Comparison of ENCODE assay signal across 26 cellular contexts in genomic region chr7:135367114-135367513, GRCh38.
"Had no signal": no experiment of that assay in that cellular context is flagged by ENCODE, and none has a peak within 500 bp of the region (broad histone marks: within the 10 kb centered on the region; RNA-seq: fewer than 3 reads in every experiment).

No MANE protein-coding gene starts in this region.

- H3K4me1 ChIP-seq: neural progenitor cell, prostate gland, sigmoid colon, upper lobe of left lung had no signal

- H3K27ac ChIP-seq: dorsolateral prefrontal cortex, gastrocnemius medialis, neural progenitor cell, prostate gland, sigmoid colon, spleen, thoracic aorta, tibial nerve, upper lobe of left lung had no signal

- H3K27ac Mint-ChIP-seq: memory B cell; natural killer cell treated with Interleukin-12 subunit alpha and Interleukin-12 subunit beta and Interleukin-15 and Interleukin-18, amount 100 ng/mL, for 72 hours; neural progenitor cell; stimulated activated naive B cell treated with anti-CD40 and anti-IgM and Interleukin-4, amounts not matched to agents 10 μg/mL and 1 μg/mL and 100 μg/mL, for 72 hours; stimulated activated naive CD8-positive, alpha-beta T cell treated with anti-CD3 and anti-CD28 coated beads, Interleukin-15, Interleukin-2, amounts not matched to agents 100 ng/mL and 50 ng/mL, for 24 hours had no signal

- H3K4me3 Mint-ChIP-seq: memory B cell; naive B cell; natural killer cell treated with Interleukin-12 subunit alpha and Interleukin-12 subunit beta and Interleukin-15 and Interleukin-18, amount 100 ng/mL, for 72 hours; neural progenitor cell; stimulated activated naive B cell treated with anti-CD40 and anti-IgM and Interleukin-4, amounts not matched to agents 10 μg/mL and 1 μg/mL and 100 μg/mL, for 72 hours; stimulated activated naive CD8-positive, alpha-beta T cell treated with anti-CD3 and anti-CD28 coated beads, Interleukin-15, Interleukin-2, amounts not matched to agents 100 ng/mL and 50 ng/mL, for 24 hours had no signal

- H3K9me3 ChIP-seq: gastrocnemius medialis, prostate gland, sigmoid colon, spleen, thoracic aorta, tibial nerve, upper lobe of left lung had no signal

- DNase-seq: dorsolateral prefrontal cortex; effector CD4-positive, alpha-beta T cell; foreskin fibroblast; gastrocnemius medialis; head of caudate nucleus; left colon; left ventricle myocardium superior; naive B cell; right cardiac atrium; sigmoid colon; spleen; stimulated activated CD4-positive, alpha-beta T cell treated with anti-CD3 and anti-CD28 coated beads, Interleukin-4, amount 100 ng/mL, for 4 hours; stimulated activated naive B cell treated with anti-CD40 and anti-IgM and Interleukin-4, amounts not matched to agents 10 μg/mL and 1 μg/mL and 100 μg/mL, for 72 hours; upper lobe of left lung had no signal

- ATAC-seq: esophagus mucosa; gastrocnemius medialis; left colon; left ventricle myocardium superior; natural killer cell treated with Interleukin-12 subunit alpha and Interleukin-12 subunit beta and Interleukin-15 and Interleukin-18, amount 100 ng/mL, for 72 hours; right cardiac atrium; stimulated activated naive B cell treated with anti-CD40 and anti-IgM and Interleukin-4, amounts not matched to agents 10 μg/mL and 1 μg/mL and 100 μg/mL, for 72 hours had no signal

- H3K4me1 Mint-ChIP-seq: memory B cell had no signal

- FAIRE-seq: colon, islet of Langerhans, urothelium cell line had no signal

- H3K9me3 Mint-ChIP-seq: natural killer cell treated with Interleukin-12 subunit alpha and Interleukin-12 subunit beta and Interleukin-15 and Interleukin-18, amount 100 ng/mL, for 72 hours; neural progenitor cell; stimulated activated naive CD8-positive, alpha-beta T cell treated with anti-CD3 and anti-CD28 coated beads, Interleukin-15, Interleukin-2, amounts not matched to agents 100 ng/mL and 50 ng/mL, for 24 hours had no signal

- H3K4me3 ChIP-seq: dorsolateral prefrontal cortex, gastrocnemius medialis, lung, neural progenitor cell, prostate gland, sigmoid colon, spleen, thoracic aorta, tibial nerve, upper lobe of left lung had no signal

- H3K27me3 Mint-ChIP-seq: memory B cell; naive B cell; natural killer cell treated with Interleukin-12 subunit alpha and Interleukin-12 subunit beta and Interleukin-15 and Interleukin-18, amount 100 ng/mL, for 72 hours; stimulated activated naive B cell treated with anti-CD40 and anti-IgM and Interleukin-4, amounts not matched to agents 10 μg/mL and 1 μg/mL and 100 μg/mL, for 72 hours; stimulated activated naive CD8-positive, alpha-beta T cell treated with anti-CD3 and anti-CD28 coated beads, Interleukin-15, Interleukin-2, amounts not matched to agents 100 ng/mL and 50 ng/mL, for 24 hours had no signal

- H3K4me2 ChIP-seq: neural progenitor cell had no signal
